In genomic region chr6:25138697-25139051, GRCh38 we compare ENCODE assay signal across 8 cellular contexts.
DNase-seq lines count a peak whose midpoint lies in the region; ATAC-seq and TF ChIP-seq lines count a peak whose summit lies in the region.

No MANE protein-coding gene starts in this region.

- H3K27me3 ChIP-seq in SK-N-SH (ENCODE audit: insufficient read depth) (no peaks in the 10 kb centered on the region), MM.1S (replicated peaks; ENCODE audit: insufficient read depth, low read length) (no peaks in the 10 kb centered on the region), dorsolateral prefrontal cortex (no peaks in the 10 kb centered on the region), osteoblast (ENCODE audit: insufficient read depth, low read length) (no peaks in the 10 kb centered on the region)

- H3K9me2 ChIP-seq in SK-N-SH = no peaks in the 10 kb centered on the region
- H3K9me2 ChIP-seq in MM.1S (replicated peaks; ENCODE audit: insufficient read depth, low read length) = no peaks in the 10 kb centered on the region

- H3K4me2 ChIP-seq in SK-N-SH = peak overlapping the region; percentile 77
- H3K4me2 ChIP-seq in MM.1S (ENCODE audit: low read depth, low read length) = peak overlapping the region; percentile 75
- peak overlapping the region; percentile 99 for H3K4me2 ChIP-seq in osteoblast (ENCODE audit: insufficient read depth, low read length)

- H3K4me1 ChIP-seq in SK-N-SH (ENCODE audit: control insufficient read depth in 1 of 2, insufficient read depth in 2 of 2, low read depth in 1 of 2, low read length in 1 of 2) = peaks cover 0 to 15% of the 10 kb centered on the region in 2 experiments; a peak in 2 of 4 replicates
- peaks cover 16% of the 10 kb centered on the region for H3K4me1 ChIP-seq in MM.1S (ENCODE audit: low read length)
- H3K4me1 ChIP-seq in osteoblast (ENCODE audit: insufficient read depth, low read length) = peaks cover 30% of the 10 kb centered on the region

- no peak for TF ChIP-seq EP300 in SK-N-SH (IDR thresholded peaks at IDR 0.05; ENCODE audit: borderline replicate concordance in 1 of 2, low read depth in 1 of 2, low read length in 1 of 2)

- peaks cover 7 to 14% of the 10 kb centered on the region in 2 experiments for H3K36me3 ChIP-seq in SK-N-SH (replicated peaks in 1 of 2; ENCODE audit: control insufficient read depth in 1 of 2, insufficient read depth in 2 of 2, low read length in 1 of 2)
- peaks cover 7% of the 10 kb centered on the region; the same call in 1 of the 2 replicates for H3K36me3 ChIP-seq in MM.1S (replicated peaks; ENCODE audit: insufficient read depth, low read length)
- no peaks in the 10 kb centered on the region for H3K36me3 ChIP-seq in osteoblast (ENCODE audit: insufficient read depth, low read length)

- H3K27ac ChIP-seq in SK-N-SH (ENCODE audit: low read depth in 2 of 2, low read length in 1 of 2) (peak overlapping the region; percentile 79 to 93), MM.1S (ENCODE audit: low read length) (peak overlapping the region; percentile 82), dorsolateral prefrontal cortex (peak overlapping the region in 58 of 59 donors; percentile 12 to 91 (median 74)), osteoblast (ENCODE audit: low read depth, low read length) (peak overlapping the region; percentile 89)

- H3K4me3 ChIP-seq in SK-N-SH (ENCODE audit: low read depth in 2 of 2, low read length in 1 of 2) (peak overlapping the region; percentile 42 to 56; a peak in 3 of 4 replicates), MM.1S (ENCODE audit: low read length) (peak overlapping the region; percentile 62), dorsolateral prefrontal cortex (peak overlapping the region; percentile 36 to 76 (median 56)), osteoblast (ENCODE audit: insufficient read depth, low read length) (peak overlapping the region; percentile 74)

- TF ChIP-seq CTCF in SK-N-SH (IDR thresholded peaks at IDR 0.05) = no peak
- TF ChIP-seq CTCF in MM.1S (IDR thresholded peaks at IDR 0.05; ENCODE audit: low read length) = no peak
- TF ChIP-seq CTCF in dorsolateral prefrontal cortex (IDR thresholded peaks at IDR 0.05 in 54 of 56, conservative IDR thresholded peaks at IDR 0.05 in 2 of 56; ENCODE audit: low read depth in 1 of 56, partially characterized antibody in 56 of 56) = no peak
- no peak for TF ChIP-seq CTCF in osteoblast (IDR thresholded peaks at IDR 0.05; ENCODE audit: extremely low read depth, low read depth, low read length)

- H3K79me2 ChIP-seq in SK-N-SH (ENCODE audit: insufficient read depth) (no peaks in the 10 kb centered on the region), MM.1S (ENCODE audit: low read length) (peaks cover 72% of the 10 kb centered on the region), osteoblast (ENCODE audit: insufficient read depth, low read length) (peaks cover 2% of the 10 kb centered on the region)

- intact Hi-C loops in dorsolateral prefrontal cortex (cut with DNase I) = no loop called here

- H3F3A ChIP-seq in SK-N-SH (replicated peaks; ENCODE audit: insufficient read depth) = peaks cover 4% of the 10 kb centered on the region
- H3F3A ChIP-seq in MM.1S (ENCODE audit: insufficient read depth, low read length) = peaks cover 26% of the 10 kb centered on the region

- WGBS in SK-N-SH (ENCODE audit: low lambda C conversion rate) = 12% methylated on average over 2 of the region's 2 CpGs

- ATAC-seq in SK-N-SH treated with all-trans-retinoic acid at 6 μM for 48 hours = no peak
- no peak for ATAC-seq in GM19452 (IDR thresholded peaks at IDR 0.05; ENCODE audit: unreplicated experiment)

- H4K20me1 ChIP-seq in SK-N-SH (ENCODE audit: insufficient read depth) (no peaks in the 10 kb centered on the region), MM.1S (ENCODE audit: insufficient read depth, low read length) (no peaks in the 10 kb centered on the region), osteoblast (ENCODE audit: insufficient read depth, low read length) (no peaks in the 10 kb centered on the region)

- CTCF ChIA-PET in SK-N-SH (lab: Yijun Ruan, JAX) = interaction anchor here (0.6 to 1.1 kb wide), 2 partner anchors 11 kb away, joined by 3 to 6 read pairs; no protein-coding TSS in a partner anchor

- POLR2A ChIA-PET in SK-N-SH (lab: Yijun Ruan, JAX) = no interaction called here

- peak overlapping the region; percentile 97 for H2AFZ ChIP-seq in SK-N-SH (ENCODE audit: low read depth)
- H2AFZ ChIP-seq in MM.1S (ENCODE audit: low read length) = peak overlapping the region; percentile 69; the same call in 1 of the 2 replicates
- peak overlapping the region; percentile 96 for H2AFZ ChIP-seq in osteoblast (ENCODE audit: low read length)

- no peak for DNase-seq in SK-N-SH
- peak; percentile 70 for DNase-seq in MM.1S
- no peak for DNase-seq in dorsolateral prefrontal cortex
- peak; percentile 87 for DNase-seq in osteoblast (ENCODE audit: insufficient read length, low spot score, missing footprints)
- DNase-seq in activated gamma-delta T cell (lab: John Stamatoyannopoulos, UW) = no peak
- no peak for DNase-seq in NCI-H1105 treated with DMSO at 0.1 percent for 48 hours (lab: John Stamatoyannopoulos, UW)

- H3K9ac ChIP-seq in SK-N-SH (peak overlapping the region; percentile 70), MM.1S (ENCODE audit: low read length) (peak overlapping the region; percentile 60)

- peaks cover 6% of the 10 kb centered on the region for H3K9me3 ChIP-seq in SK-N-SH
- no peaks in the 10 kb centered on the region for H3K9me3 ChIP-seq in MM.1S (replicated peaks; ENCODE audit: insufficient read depth, low read length)
- H3K9me3 ChIP-seq in osteoblast (ENCODE audit: low read depth, low read length) = no peaks in the 10 kb centered on the region

- TF ChIP-seq RAD21 in SK-N-SH (IDR thresholded peaks at IDR 0.05; ENCODE audit: low read length) = no peak

TF ChIP-seq in SK-N-SH, 30 proteins besides CTCF, POLR2A, EP300 and RAD21 (continues in another document):
- TF ChIP-seq TCF12 (IDR thresholded peaks at IDR 0.05) = no peak
- no peak for TF ChIP-seq NFIC (IDR thresholded peaks at IDR 0.05; ENCODE audit: borderline replicate concordance)
- no peak for TF ChIP-seq RFX5 (IDR thresholded peaks at IDR 0.05; ENCODE audit: low read length)
- no peak for TF ChIP-seq USF2 (IDR thresholded peaks at IDR 0.05; ENCODE audit: borderline replicate concordance, low read depth, low read length)
- TF ChIP-seq ELF1 (IDR thresholded peaks at IDR 0.05) = no peak

TF ChIP-seq in SK-N-SH treated with all-trans-retinoic acid at 6 μM for 48 hours, 23 proteins besides CTCF, POLR2A, EP300 and RAD21 (continues in another document):
- TF ChIP-seq ZFP3 (CRISPR knock-in tag; IDR thresholded peaks at IDR 0.05) (no peak), SNAI2 (CRISPR knock-in tag; IDR thresholded peaks at IDR 0.05) (no peak), ARNTL (CRISPR knock-in tag; IDR thresholded peaks at IDR 0.05; ENCODE audit: borderline replicate concordance, low read depth) (no peak), OSR1 (CRISPR knock-in tag; IDR thresholded peaks at IDR 0.05) (no peak), BACH2 (CRISPR knock-in tag; IDR thresholded peaks at IDR 0.05; ENCODE audit: borderline replicate concordance) (no peak), ZNF70 (CRISPR knock-in tag; IDR thresholded peaks at IDR 0.05) (no peak), ISL1 (CRISPR knock-in tag; IDR thresholded peaks at IDR 0.05) (no peak), POU6F1 (CRISPR knock-in tag; IDR thresholded peaks at IDR 0.05; ENCODE audit: borderline replicate concordance, low read depth) (no peak), CSDC2 (CRISPR knock-in tag; IDR thresholded peaks at IDR 0.05) (no peak), CSRNP3 (CRISPR knock-in tag; IDR thresholded peaks at IDR 0.05) (no peak), CREB5 (CRISPR knock-in tag; IDR thresholded peaks at IDR 0.05; ENCODE audit: low read depth) (no peak)

Comparison
In these comparisons a context has a peak if more than half of its experiments do, and no peak if none do; other contexts are left out.
1. DNase-seq: peak in MM.1S (single experiment) and osteoblast (single experiment); none in SK-N-SH (single experiment), dorsolateral prefrontal cortex (0 of 10), activated gamma-delta T cell (single experiment) and NCI-H1105 treated with DMSO at 0.1 percent for 48 hours (single experiment).
2. Peak in every context shown above with its lines, with median percentiles within 50 percentile points of each other: H2AFZ ChIP-seq, H3K27ac ChIP-seq, H3K4me2 ChIP-seq and H3K4me3 ChIP-seq.